1 cellular context compared by ENCODE assay signal in the genomic region with DNA sequence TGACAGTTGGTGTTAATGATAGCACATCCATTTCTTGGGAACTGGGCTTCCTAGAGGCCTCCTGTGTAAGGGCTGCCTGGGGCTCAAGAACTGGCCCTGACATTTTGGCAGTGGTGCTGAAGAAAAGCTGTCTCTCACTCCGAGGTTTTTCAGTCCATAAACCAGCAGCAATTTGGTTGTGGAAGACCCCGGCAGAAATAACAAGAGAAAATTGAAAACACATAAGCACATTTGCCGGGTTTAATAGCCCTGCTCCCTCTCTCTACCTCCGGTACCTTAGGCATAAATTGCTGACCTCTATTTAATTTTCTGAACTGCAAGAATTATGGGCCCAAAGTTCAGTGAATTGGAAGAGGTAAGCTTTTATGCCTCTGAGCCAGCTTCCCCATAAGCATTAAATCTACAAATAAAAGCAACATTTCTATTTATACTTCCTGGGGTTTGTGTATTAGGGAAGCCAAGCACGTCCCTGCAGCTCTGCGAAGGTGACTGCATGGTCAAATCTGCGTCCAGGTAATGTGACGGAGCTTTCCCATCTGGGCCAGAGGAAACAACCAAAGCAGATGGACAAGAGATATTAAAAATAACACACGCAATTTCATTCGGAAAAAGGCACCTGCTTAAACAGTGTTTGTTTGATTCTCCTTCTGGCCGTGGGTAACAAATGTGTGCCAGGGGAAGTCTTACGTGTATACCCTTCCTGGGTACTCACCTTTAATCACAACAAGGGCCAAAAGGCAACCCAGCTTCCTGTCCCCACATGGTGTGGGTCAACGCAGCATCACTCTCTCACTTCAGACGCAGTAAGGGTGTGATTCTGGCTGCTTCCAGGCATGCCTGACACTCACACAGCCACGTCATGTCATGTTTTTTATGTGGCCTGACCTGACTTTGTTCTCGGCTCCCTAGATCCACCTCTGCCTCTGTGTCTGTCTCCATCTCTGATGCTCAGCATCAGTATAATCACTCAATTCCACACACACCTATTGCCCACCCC.
TF ChIP-seq lines count a peak whose summit lies in the region.

No MANE protein-coding gene starts in this region.

TF ChIP-seq in K562, 482 proteins besides CTCF, POLR2A, EP300 and RAD21 (continued from another document):
- no peak for TF ChIP-seq ZNF280B (CRISPR knock-in tag; IDR thresholded peaks at IDR 0.05)
- no peak for TF ChIP-seq GTF2B (IDR thresholded peaks at IDR 0.05; ENCODE audit: extremely low read depth, insufficient read length)
- no peak for TF ChIP-seq FOXA1 (IDR thresholded peaks at IDR 0.05; ENCODE audit: borderline replicate concordance)
- TF ChIP-seq DACH1 (IDR thresholded peaks at IDR 0.05; ENCODE audit: partially characterized antibody) = no peak
- no peak for TF ChIP-seq SNRNP70 (optimal IDR thresholded peaks at IDR 0.05; ENCODE audit: low read depth, low read length)
- no peak for TF ChIP-seq YBX1 (IDR thresholded peaks at IDR 0.05)
- TF ChIP-seq ZNF583 (CRISPR knock-in tag; IDR thresholded peaks at IDR 0.05) = no peak
- no peak for TF ChIP-seq KHSRP (IDR thresholded peaks at IDR 0.05)
- TF ChIP-seq ZNF511 (CRISPR knock-in tag; IDR thresholded peaks at IDR 0.05) = no peak
- TF ChIP-seq MIER1 (IDR thresholded peaks at IDR 0.05; ENCODE audit: low read depth) = no peak
- TF ChIP-seq SREBF1 (IDR thresholded peaks at IDR 0.05; ENCODE audit: borderline replicate concordance, low read depth, low read length) = no peak
- no peak for TF ChIP-seq FOXJ3 (CRISPR knock-in tag; IDR thresholded peaks at IDR 0.05)
- TF ChIP-seq DPF2 (IDR thresholded peaks at IDR 0.05) = no peak
- TF ChIP-seq SNIP1 (IDR thresholded peaks at IDR 0.05; ENCODE audit: low read depth) = no peak
- no peak for TF ChIP-seq SFPQ (IDR thresholded peaks at IDR 0.05; ENCODE audit: low read depth, low read length)
- no peak for TF ChIP-seq U2AF2 (optimal IDR thresholded peaks at IDR 0.05; ENCODE audit: low read depth, low read length)
- no peak for TF ChIP-seq TCF15 (CRISPR knock-in tag; IDR thresholded peaks at IDR 0.05)
- no peak for TF ChIP-seq ZNF347 (CRISPR knock-in tag; IDR thresholded peaks at IDR 0.05; ENCODE audit: low read depth)
